ENCODE assay signal across 8 cellular contexts in genomic region chr15:88911766-88912118, GRCh38. TPM values are rescaled to one million over a fixed set of nuclear protein-coding genes. Genes with fewer than 3 reads are reported as not detected.
DNase-seq lines count a peak whose midpoint lies in the region; ATAC-seq and TF ChIP-seq lines count a peak whose summit lies in the region.

No MANE protein-coding gene starts in this region.

- POLR2A ChIA-PET in OCI-LY7 (lab: Charles Lee): interaction anchor here (0.6 kb wide), 1 partner anchor 266 kb away, joined by 3 read pairs; no protein-coding TSS in a partner anchor

- TF ChIP-seq CTCF in astrocyte of the cerebellum (IDR thresholded peaks at IDR 0.05; ENCODE audit: low read depth, low read length, missing control alignments): no peak
- TF ChIP-seq CTCF in kidney epithelial cell (IDR thresholded peaks at IDR 0.05; ENCODE audit: insufficient read depth, low read length, poor library complexity, severe bottlenecking): no peak
- TF ChIP-seq CTCF in OCI-LY7 (conservative IDR thresholded peaks at IDR 0.05; ENCODE audit: low read length): no peak

- no peak overlapping the region for H3K4me2 ChIP-seq in OCI-LY7 (ENCODE audit: low read length)

- H3K27ac ChIP-seq in OCI-LY7 (ENCODE audit: low read depth, low read length, poor library complexity, severe bottlenecking): no peak overlapping the region

- H3K36me3 ChIP-seq in kidney epithelial cell (ENCODE audit: control insufficient read depth, insufficient read depth, low read length) (no peaks in the 10 kb centered on the region), OCI-LY7 (ENCODE audit: insufficient read depth, low read length) (no peaks in the 10 kb centered on the region)

- no peaks in the 10 kb centered on the region for H3K9me2 ChIP-seq in OCI-LY7 (ENCODE audit: insufficient read depth, low read length)

- intact Hi-C loops in Right ventricle myocardium inferior (cut with DNase I) (loop anchor here (2.0 kb wide), 2 partner anchors 21 to 105 kb away; no protein-coding TSS in a partner anchor), cardiac septum (cut with DNase I) (loop anchor here (2.0 kb wide), 1 partner anchor 21 kb away; no protein-coding TSS in a partner anchor), OCI-LY7 (cut with micrococcal nuclease; ENCODE audit: unreplicated experiment) (loop anchor here (5.0 kb wide), 1 partner anchor 176 kb away; the partner anchor contains the start of gene ABHD2)

- peaks cover 8% of the 10 kb centered on the region for H3K4me1 ChIP-seq in OCI-LY7 (ENCODE audit: insufficient read depth, low read length, poor library complexity, severe bottlenecking)

- CTCF ChIA-PET in OCI-LY7 (lab: Charles Lee; ENCODE audit: unreplicated experiment): no interaction called here

- no peaks in the 10 kb centered on the region for H3K27me3 ChIP-seq in kidney epithelial cell (ENCODE audit: control insufficient read depth, insufficient read depth, low read length)

- H3K4me3 ChIP-seq in astrocyte of the cerebellum (ENCODE audit: low read depth, low read length) (peak overlapping the region; percentile 74), kidney epithelial cell (ENCODE audit: low read depth, low read length) (peak overlapping the region; percentile 67), OCI-LY7 (ENCODE audit: low read depth, low read length, poor library complexity, severe bottlenecking) (no peak overlapping the region)

- ATAC-seq in Right ventricle myocardium inferior (peak; percentile 35), HG03108 (IDR thresholded peaks at IDR 0.05; ENCODE audit: unreplicated experiment) (no peak), HG02870 (IDR thresholded peaks at IDR 0.05; ENCODE audit: unreplicated experiment) (no peak), GM19463 (IDR thresholded peaks at IDR 0.05; ENCODE audit: unreplicated experiment) (no peak)

- DNase-seq in Right ventricle myocardium inferior (ENCODE audit: missing footprints) (no peak), cardiac septum (ENCODE audit: low spot score) (no peak), astrocyte of the cerebellum (ENCODE audit: low read depth) (no peak), kidney epithelial cell (ENCODE audit: low read depth) (no peak), OCI-LY7 (ENCODE audit: low spot score) (no peak)

- no peaks in the 10 kb centered on the region for H3K79me2 ChIP-seq in OCI-LY7 (ENCODE audit: insufficient read depth, low read depth, low read length)

- no TSS peak for BruUV-seq in OCI-LY7 (replicated peaks; lab: Mats Ljungman, UMichigan)

- in situ Hi-C loops in astrocyte of the cerebellum (cut with HindIII; ENCODE audit: low sequenced_read_pairs): loop anchor here (25.0 kb wide), 1 partner anchor 101 kb away; no protein-coding TSS in a partner anchor

- no peaks in the 10 kb centered on the region for H3K9me3 ChIP-seq in OCI-LY7 (ENCODE audit: low read length)

- H4K20me1 ChIP-seq in OCI-LY7 (ENCODE audit: insufficient read depth, low read length): no peaks in the 10 kb centered on the region

- no peak overlapping the region for H2AFZ ChIP-seq in OCI-LY7 (ENCODE audit: low read length)

RNA-seq across cellular contexts. Expression of gene MFGE8, which starts 1.4 kb away (rescaled TPM):
- total RNA-seq in Right ventricle myocardium inferior (321 TPM), cardiac septum (1,071 TPM), kidney epithelial cell (261 and 270 TPM in 2 replicates), OCI-LY7 (2022) (70.4 and 78.7 TPM in 2 replicates)
- total RNA-seq in OCI-LY7 (2014; rRNA removed; shearing (Covaris generic)): 9.8 and 11.8 TPM in 2 replicates

RNA-seq across cellular contexts. Expression of gene HAPLN3, which starts 16.4 kb away (rescaled TPM):
- total RNA-seq in Right ventricle myocardium inferior (1.1 TPM), cardiac septum (9.8 TPM), kidney epithelial cell (16.8 and 28.2 TPM in 2 replicates), OCI-LY7 (2022) (0.93 and 2.0 TPM in 2 replicates)
- 0.26 and 0.98 TPM in 2 replicates for total RNA-seq in OCI-LY7 (2014; rRNA removed; shearing (Covaris generic))
